In the genomic region with DNA sequence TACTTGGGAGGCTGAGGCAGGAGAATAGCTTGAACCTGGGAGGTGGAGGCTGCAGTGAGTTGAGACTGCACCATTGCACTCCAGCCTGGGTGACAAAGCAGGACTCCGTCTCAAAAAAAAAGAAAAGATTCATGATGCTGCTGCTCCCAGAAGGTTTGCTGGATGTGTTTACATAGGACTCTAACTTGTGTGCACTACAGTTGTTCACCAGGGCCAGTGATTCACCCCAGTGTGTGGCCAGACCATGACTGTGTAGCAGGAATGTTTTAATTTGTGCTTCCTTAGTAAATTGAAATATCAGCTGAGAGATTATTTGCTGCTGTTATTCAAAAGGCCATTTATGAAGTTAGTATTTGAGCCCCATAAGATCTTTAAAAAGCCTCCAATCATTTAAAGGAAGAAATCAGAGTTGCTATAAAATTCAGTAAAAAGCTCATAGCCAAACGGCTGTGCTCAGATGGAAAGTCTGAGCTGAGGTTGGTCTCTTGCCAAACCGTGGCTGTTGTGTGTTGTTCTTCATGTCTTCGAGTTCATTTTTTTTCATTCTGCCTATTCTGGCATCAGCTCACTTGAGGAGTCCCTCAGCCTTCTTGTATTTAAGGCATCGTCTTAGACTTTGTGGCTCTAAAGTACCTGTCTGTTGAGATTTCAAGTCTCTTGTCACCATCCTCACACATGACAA, we compare ENCODE assay signal across 12 cellular contexts. TPM values are rescaled to one million over a fixed set of nuclear protein-coding genes. Genes with fewer than 3 reads are reported as not detected.
A peak's percentile ranks its signal among the peaks of the same experiment; 100 is the strongest.
DNase-seq lines count a peak whose midpoint lies in the region; ATAC-seq and TF ChIP-seq lines count a peak whose summit lies in the region.
"Had no signal": no experiment of that assay in that cellular context is flagged by ENCODE, and none has a peak within 500 bp of the region (broad histone marks: within the 10 kb centered on the region; RNA-seq: fewer than 3 reads in every experiment).

No MANE protein-coding gene starts in this region.

- ATAC-seq in sciatic nerve = peak; percentile 64

- H3K9me3 ChIP-seq in SJSA1 (replicated peaks) (no peaks in the 10 kb centered on the region), neural progenitor cell (ENCODE audit: low read depth) (no peaks in the 10 kb centered on the region)

- H3K36me3 Mint-ChIP-seq in neural progenitor cell = peaks cover 37% of the 10 kb centered on the region

- H3K36me3 ChIP-seq in SJSA1 (peaks cover 16% of the 10 kb centered on the region; the same call in 1 of the 2 replicates), neural progenitor cell (no peaks in the 10 kb centered on the region)

- H3K79me2 ChIP-seq in neural progenitor cell (ENCODE audit: low read depth) = no peaks in the 10 kb centered on the region

- H3K9ac ChIP-seq in neural progenitor cell = no peak overlapping the region

- H3K4me3 ChIP-seq in SJSA1 (no peak overlapping the region), fibroblast of mammary gland (ENCODE audit: control insufficient read depth, low read depth, low read length) (no peak overlapping the region), neural progenitor cell (no peak overlapping the region)

- TF ChIP-seq CTCF in fibroblast of mammary gland (conservative IDR thresholded peaks at IDR 0.05; ENCODE audit: control insufficient read depth, insufficient read depth, low read depth, low read length) (no peak), neural progenitor cell (IDR thresholded peaks at IDR 0.05) (no peak)

- H4K20me1 ChIP-seq in neural progenitor cell (ENCODE audit: low read depth) = no peaks in the 10 kb centered on the region

- DNase-seq in Daoy (ENCODE audit: low read depth) = peak; percentile 86
- DNase-seq in SJSA1 (ENCODE audit: low read depth in 1 of 2, low spot score in 2 of 2) = peak; percentile 70 to 79
- peak; percentile 94 for DNase-seq in fibroblast of mammary gland (ENCODE audit: low read depth)
- DNase-seq in sciatic nerve (ENCODE audit: low spot score) = peak; percentile 74
- no peak for DNase-seq in LoVo (ENCODE audit: low spot score)
- DNase-seq in neural progenitor cell (ENCODE audit: low spot score) = no peak
- DNase-seq in middle frontal gyrus (ENCODE audit: extremely low spot score, low spot score) = no peak
- no peak for DNase-seq in stimulated activated naive CD4-positive, alpha-beta T cell treated with Interleukin-2 at 50 U/mL for 16 hours (lab: John Stamatoyannopoulos, UW)
- DNase-seq: activated CD4-positive, CD25-positive, alpha-beta regulatory T cell; activated naive CD4-positive, alpha-beta T cell treated with anti-CD3 and anti-CD28 coated beads for 36 hours; erythroblast; Karpas-422 had no signal

- H3K4me1 ChIP-seq in SJSA1 (replicated peaks) = peaks cover 14% of the 10 kb centered on the region
- peaks cover 4% of the 10 kb centered on the region for H3K4me1 ChIP-seq in neural progenitor cell

- no peak overlapping the region for H3K27ac Mint-ChIP-seq in neural progenitor cell
- H3K27ac Mint-ChIP-seq: activated naive CD4-positive, alpha-beta T cell treated with anti-CD3 and anti-CD28 coated beads for 36 hours had no signal

- intact Hi-C loops in sciatic nerve (cut with DNase I) = no loop called here

- H3K27me3 ChIP-seq in SJSA1 (replicated peaks) (no peaks in the 10 kb centered on the region), neural progenitor cell (no peaks in the 10 kb centered on the region)

- peaks cover 10% of the 10 kb centered on the region for H3K4me1 Mint-ChIP-seq in neural progenitor cell

- no peak overlapping the region for H2AFZ ChIP-seq in neural progenitor cell (replicated peaks)

- H3K4me2 ChIP-seq in neural progenitor cell = no peak overlapping the region

- no peaks in the 10 kb centered on the region for H3K9me3 Mint-ChIP-seq in neural progenitor cell
- H3K9me3 Mint-ChIP-seq: activated naive CD4-positive, alpha-beta T cell treated with anti-CD3 and anti-CD28 coated beads for 36 hours had no signal

- peaks cover 2% of the 10 kb centered on the region for H3K27me3 Mint-ChIP-seq in neural progenitor cell (ENCODE audit: insufficient read depth, low read depth)

- no peak overlapping the region for H3K4me3 Mint-ChIP-seq in neural progenitor cell
- H3K4me3 Mint-ChIP-seq: activated naive CD4-positive, alpha-beta T cell treated with anti-CD3 and anti-CD28 coated beads for 36 hours had no signal

- peak overlapping the region; percentile 28 for H3K27ac ChIP-seq in SJSA1
- no peak overlapping the region for H3K27ac ChIP-seq in neural progenitor cell

- peaks cover 24% of the 10 kb centered on the region for H3F3A ChIP-seq in neural progenitor cell (ENCODE audit: low read depth)

RNA-seq across cellular contexts. Expression of a gene that starts 18.1 kb away (rescaled TPM):
- 78.7 and 82.7 TPM in 2 replicates for total RNA-seq in Daoy (2014; rRNA removed; shearing (Covaris generic))
- total RNA-seq in SJSA1 (2014; rRNA removed; shearing (Covaris generic)) = 44.6 and 55.6 TPM in 2 replicates
- total RNA-seq in sciatic nerve = 70.4 TPM
- total RNA-seq in neural progenitor cell (ENCODE audit: low replicate concordance) = 207 and 265 TPM in 2 replicates

RNA-seq across cellular contexts. Expression of a gene that starts 49.5 kb away (rescaled TPM):
- total RNA-seq in Daoy (2014; rRNA removed; shearing (Covaris generic)) = 19.1 and 52.1 TPM in 2 replicates
- 4.9 and 14.6 TPM in 2 replicates for total RNA-seq in SJSA1 (2014; rRNA removed; shearing (Covaris generic))
- total RNA-seq in sciatic nerve (12.2 TPM), neural progenitor cell (ENCODE audit: low replicate concordance) (16.2 and 17.6 TPM in 2 replicates)

Comparison
In these comparisons a context has a peak if more than half of its experiments do, and no peak if none do; other contexts are left out.
1. DNase-seq: peak in Daoy (single experiment), SJSA1 (2 of 2), fibroblast of mammary gland (single experiment) and sciatic nerve (single experiment); none in LoVo (single experiment), neural progenitor cell (single experiment), middle frontal gyrus (single experiment) and stimulated activated naive CD4-positive, alpha-beta T cell treated with Interleukin-2 at 50 U/mL for 16 hours (single experiment).